Comparison of ENCODE assay signal across 9 cellular contexts in the genomic region with DNA sequence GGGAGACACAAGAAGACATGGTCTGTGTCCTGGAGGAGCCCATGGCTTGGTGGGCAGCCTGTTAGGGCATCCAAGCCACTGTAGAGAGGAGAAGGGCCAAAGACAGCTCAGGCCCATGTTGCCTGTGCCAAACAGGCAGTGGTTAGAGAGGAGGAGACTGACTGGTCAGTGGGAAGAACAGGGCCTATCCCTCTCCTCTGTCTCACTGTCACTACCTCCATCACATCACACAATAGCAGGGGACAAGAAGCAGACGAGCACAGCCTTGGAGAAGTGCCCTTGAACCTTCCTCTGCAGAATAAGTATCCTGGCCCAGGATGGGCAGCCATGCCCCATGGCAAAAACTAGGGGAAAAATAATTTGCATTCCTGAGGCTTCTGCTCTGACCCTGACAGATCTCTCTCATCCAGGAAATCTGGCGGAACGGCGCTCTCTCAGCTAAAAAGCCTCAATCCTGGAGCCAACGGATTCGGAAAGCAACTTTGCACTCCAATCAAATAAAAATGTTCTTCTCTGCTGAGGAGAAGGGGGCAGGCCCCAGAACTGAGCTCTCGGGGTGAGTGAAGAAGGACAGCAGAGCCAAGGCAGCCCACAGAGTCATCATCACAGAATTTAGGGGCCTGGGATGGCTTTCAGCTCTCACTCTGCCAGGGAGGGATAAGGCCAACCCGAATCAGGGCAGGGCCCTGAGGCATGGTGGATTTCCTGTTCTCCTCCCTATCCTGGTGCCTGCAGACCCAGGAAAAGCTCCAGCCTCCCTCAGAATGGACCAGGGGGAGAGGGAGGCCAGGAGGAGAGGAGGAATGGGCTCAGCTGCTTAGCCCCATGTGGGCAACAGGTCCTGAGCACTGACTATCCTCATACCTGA. TPM values are rescaled to one million over a fixed set of nuclear protein-coding genes. Genes with fewer than 3 reads are reported as not detected.
DNase-seq lines count a peak whose midpoint lies in the region; ATAC-seq and TF ChIP-seq lines count a peak whose summit lies in the region.
"Had no signal": no experiment of that assay in that cellular context is flagged by ENCODE, and none has a peak within 500 bp of the region (broad histone marks: within the 10 kb centered on the region; RNA-seq: fewer than 3 reads in every experiment).

No MANE protein-coding gene starts in this region.

- peak overlapping the region in 2 of 3 donors; percentile 33 to 49 for H3K27ac Mint-ChIP-seq in CD4-positive, CD25-positive, alpha-beta regulatory T cell

- TF ChIP-seq CTCF in fibroblast of the aortic adventitia (IDR thresholded peaks at IDR 0.05; ENCODE audit: insufficient read depth, low read length) (no peak), ovary (IDR thresholded peaks at IDR 0.05) (no peak)

- DNase-seq in CD4-positive, CD25-positive, alpha-beta regulatory T cell: no peak
- DNase-seq in RPMI7951 (ENCODE audit: low read depth) (peak; percentile 45), fibroblast of the aortic adventitia (ENCODE audit: low read depth) (no peak), ovary (peak in 1 of 5 donors; percentile 36), HuH-7 (ENCODE audit: low spot score) (no peak), Kasumi-1 (lab: John Stamatoyannopoulos, UW) (no peak), NCI-H2171 (lab: John Stamatoyannopoulos, UW) (no peak), H4 (ENCODE audit: low spot score) (no peak)

- H3K36me3 ChIP-seq in CD4-positive, CD25-positive, alpha-beta regulatory T cell (ENCODE audit: control insufficient read depth, insufficient read depth, low read length): no peaks in the 10 kb centered on the region
- no peaks in the 10 kb centered on the region for H3K36me3 ChIP-seq in ovary

- H3K4me1 ChIP-seq in CD4-positive, CD25-positive, alpha-beta regulatory T cell (ENCODE audit: control insufficient read depth, insufficient read depth, low read length, poor library complexity, severe bottlenecking): peaks cover 13% of the 10 kb centered on the region
- peaks cover 8% of the 10 kb centered on the region for H3K4me1 ChIP-seq in ovary (ENCODE audit: insufficient read depth)

- H3K4me3 ChIP-seq in CD4-positive, CD25-positive, alpha-beta regulatory T cell (ENCODE audit: low read depth, low read length): no peak overlapping the region
- H3K4me3 ChIP-seq in fibroblast of the aortic adventitia (ENCODE audit: low read depth, low read length) (peak overlapping the region; percentile 13), ovary (peak overlapping the region; percentile 94)

- H3K36me3 Mint-ChIP-seq in CD4-positive, CD25-positive, alpha-beta regulatory T cell: no peaks in the 10 kb centered on the region

- H3K9me3 ChIP-seq in CD4-positive, CD25-positive, alpha-beta regulatory T cell (ENCODE audit: control insufficient read depth in 2 of 2, low read length in 2 of 2): no peaks in the 10 kb centered on the region
- no peaks in the 10 kb centered on the region for H3K9me3 ChIP-seq in ovary

- intact Hi-C loops in ovary (cut with DNase I): loop anchor here in 2 of 4 donors (5.0 to 10.0 kb wide), 2 partner anchors 116 to 471 kb away; partner anchors contain the start of genes B2M (in 1 of the 2) and PATL2 (in 1 of the 2)

- TF ChIP-seq EP300 in ovary (IDR thresholded peaks at IDR 0.05): no peak

- H3K27me3 Mint-ChIP-seq in CD4-positive, CD25-positive, alpha-beta regulatory T cell: peaks cover 35% of the 10 kb centered on the region

- peak overlapping the region; percentile 84 to 91 (median 86) for H3K4me3 Mint-ChIP-seq in CD4-positive, CD25-positive, alpha-beta regulatory T cell

- peaks cover 0 to 18% (median 9%) of the 10 kb centered on the region in 4 donors for H3K4me1 Mint-ChIP-seq in CD4-positive, CD25-positive, alpha-beta regulatory T cell

- peaks cover 0 to 1% (median 0%) of the 10 kb centered on the region in 7 donors for H3K9me3 Mint-ChIP-seq in CD4-positive, CD25-positive, alpha-beta regulatory T cell

- no peak for TF ChIP-seq POLR2A in ovary (IDR thresholded peaks at IDR 0.05)

- 8 to 18% (median 11%) methylated on average over 8 of the region's 8 CpGs for WGBS in ovary, 3 donors

- peaks cover 4% of the 10 kb centered on the region for H3K27me3 ChIP-seq in CD4-positive, CD25-positive, alpha-beta regulatory T cell (ENCODE audit: control insufficient read depth, insufficient read depth, low read length)
- H3K27me3 ChIP-seq in ovary: no peaks in the 10 kb centered on the region

- no peak for ATAC-seq in CD4-positive, CD25-positive, alpha-beta regulatory T cell (ENCODE audit: low read depth in 2 of 2)

- H3K27ac ChIP-seq in CD4-positive, CD25-positive, alpha-beta regulatory T cell (ENCODE audit: insufficient read depth, low read length, poor library complexity, severe bottlenecking): no peak overlapping the region
- H3K27ac ChIP-seq in ovary: peak overlapping the region; percentile 30 to 86

RNA-seq across cellular contexts. Expression of gene SHF, which starts 1.6 kb away (rescaled TPM):
- 3.3 TPM for total RNA-seq in CD4-positive, CD25-positive, alpha-beta regulatory T cell
- 1 to 10 TPM in 2 of 4 donors, under 1 TPM in 2; 0.87 to 2.2 (median 1.3) TPM for polyA plus RNA-seq in CD4-positive, CD25-positive, alpha-beta regulatory T cell
- 2.3 and 4.4 TPM in 2 replicates for total RNA-seq in RPMI7951 (2014; rRNA removed; shearing (Covaris generic))
- total RNA-seq in fibroblast of the aortic adventitia (ENCODE audit: low replicate concordance) (1.9 and 11.0 TPM in 2 replicates), ovary (10 to 100 TPM; 18.3 to 45.3 (median 30.5) TPM)
- 10 to 100 TPM; 17.5 to 31.2 TPM for polyA plus RNA-seq in ovary
- 2.7 and 5.1 TPM in 2 replicates for total RNA-seq in H4 (2014; rRNA removed; shearing (Covaris generic))

RNA-seq across cellular contexts. Expression of gene DUOX1, which starts 56.3 kb away (rescaled TPM):
- not detected for total RNA-seq in CD4-positive, CD25-positive, alpha-beta regulatory T cell
- 1 to 10 TPM in 3 of 4 donors, under 1 TPM in 1; 0.72 to 1.6 (median 1.2) TPM for polyA plus RNA-seq in CD4-positive, CD25-positive, alpha-beta regulatory T cell
- total RNA-seq in RPMI7951 (2014; rRNA removed; shearing (Covaris generic)): not detected in 2 replicates
- total RNA-seq in fibroblast of the aortic adventitia (ENCODE audit: low replicate concordance): not detected in 2 replicates
- total RNA-seq in ovary: 1 to 10 TPM in 5 of 7 donors, under 1 TPM in 2; 0.23 to 9.2 (median 2.2) TPM
- under 1 TPM; 0.47 to 0.87 TPM for polyA plus RNA-seq in ovary
- not detected in 2 replicates for total RNA-seq in H4 (2014; rRNA removed; shearing (Covaris generic))
- total RNA-seq: HT1080 had no signal

RNA-seq across cellular contexts. Expression of gene DUOXA1, which starts 56.5 kb away (rescaled TPM):
- not detected for total RNA-seq in CD4-positive, CD25-positive, alpha-beta regulatory T cell
- not detected for polyA plus RNA-seq in CD4-positive, CD25-positive, alpha-beta regulatory T cell
- total RNA-seq in RPMI7951 (2014; rRNA removed; shearing (Covaris generic)): not detected in 2 replicates
- total RNA-seq in fibroblast of the aortic adventitia (ENCODE audit: low replicate concordance) (0.36 TPM in 1 of 2 replicates, not detected in the other), ovary (1 to 10 TPM in 4 of 7 donors, under 1 TPM in 3; 0.30 to 4.1 (median 1.2) TPM)
- polyA plus RNA-seq in ovary: under 1 TPM; 0.51 to 0.77 TPM
- total RNA-seq in H4 (2014; rRNA removed; shearing (Covaris generic)): not detected in 2 replicates
